ENCODE assay signal across 27 cellular contexts in the genomic region with DNA sequence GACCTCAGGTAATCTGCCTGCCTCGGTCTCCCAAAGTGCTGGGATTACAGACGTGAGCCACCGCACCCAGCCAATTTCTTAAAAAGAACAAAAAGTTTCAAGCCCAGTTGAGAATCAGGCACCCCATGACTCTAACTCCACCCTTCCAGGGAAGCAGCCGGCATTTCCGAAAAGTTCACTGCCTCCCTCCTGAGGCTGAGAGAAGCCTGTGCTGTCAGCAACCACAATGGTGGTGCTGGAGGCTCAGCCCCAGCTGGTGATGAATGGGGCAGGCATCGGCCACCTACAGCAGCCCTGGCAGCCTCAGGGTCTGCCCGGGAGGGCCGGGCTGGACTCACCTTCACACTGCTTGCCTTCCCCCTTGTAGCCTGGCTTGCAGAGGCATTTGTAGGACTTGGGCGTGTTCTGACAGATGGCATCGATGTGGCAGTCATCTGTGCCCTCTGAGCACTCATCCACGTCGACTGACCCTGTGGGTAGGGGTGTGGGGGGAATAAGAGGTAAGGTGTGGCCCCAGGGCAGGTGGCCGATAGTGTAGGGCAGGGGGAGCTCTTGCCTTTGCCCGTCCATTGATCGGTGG. TPM values are rescaled to one million over a fixed set of nuclear protein-coding genes. Genes with fewer than 3 reads are reported as not detected.
"Had no signal": no experiment of that assay in that cellular context is flagged by ENCODE, and none has a peak within 500 bp of the region (broad histone marks: within the 10 kb centered on the region; RNA-seq: fewer than 3 reads in every experiment).

No MANE protein-coding gene starts in this region.

- H3K27ac Mint-ChIP-seq: activated CD4-positive, alpha-beta T cell treated with anti-CD3 and anti-CD28 coated beads, Interleukin-2, amount 10 ng/mL, durations not matched to agents 7 days and 5 days; activated CD8-positive, alpha-beta T cell treated with anti-CD3 and anti-CD28 coated beads for 36 hours; activated naive CD4-positive, alpha-beta T cell treated with anti-CD3 and anti-CD28 coated beads, Interleukin-2, amount 50 U/mL, for 24 hours; activated naive CD8-positive, alpha-beta T cell treated with anti-CD3 and anti-CD28 coated beads, Interleukin-2, amount 50 U/mL, for 24 hours; activated T-helper 17 cell treated with anti-CD3 and anti-CD28 coated beads, Interleukin-2, amount 50 U/mL, for 72 hours; natural killer cell treated with Interleukin-12 subunit alpha and Interleukin-12 subunit beta and Interleukin-15 and Interleukin-18, amount 100 ng/mL, for 72 hours; stimulated activated effector memory CD8-positive, alpha-beta T cell treated with anti-CD3 and anti-CD28 coated beads, Interleukin-12 subunit alpha, Interleukin-12 subunit beta, amount 100 ng/mL, for 72 hours; stimulated activated naive CD8-positive, alpha-beta T cell treated with anti-CD3 and anti-CD28 coated beads, Interleukin-15, Interleukin-2, amounts not matched to agents 100 ng/mL and 50 ng/mL, for 24 hours had no signal

- H3K9me3 ChIP-seq: breast epithelium, esophagus squamous epithelium, mucosa of descending colon, neutrophil, sigmoid colon, thyroid gland, upper lobe of left lung had no signal

- H3K4me3 ChIP-seq: breast epithelium, esophagus squamous epithelium, mucosa of descending colon, sigmoid colon, thyroid gland, upper lobe of left lung had no signal

- ATAC-seq: activated CD8-positive, alpha-beta T cell treated with anti-CD3 and anti-CD28 coated beads for 36 hours; activated naive CD8-positive, alpha-beta T cell treated with anti-CD3 and anti-CD28 coated beads, Interleukin-2, amount 50 U/mL, for 24 hours; activated T-cell treated with anti-CD3 and anti-CD28 coated beads, Interleukin-2, amount 50 U/mL, for 4 hours; activated T-helper 17 cell treated with anti-CD3 and anti-CD28 coated beads, Interleukin-2, amount 50 U/mL, for 72 hours; left ventricle myocardium superior; mucosa of descending colon; natural killer cell treated with Interleukin-12 subunit alpha and Interleukin-12 subunit beta and Interleukin-15 and Interleukin-18, amount 100 ng/mL, for 72 hours; stimulated activated effector memory CD8-positive, alpha-beta T cell treated with anti-CD3 and anti-CD28 coated beads, Interleukin-12 subunit alpha, Interleukin-12 subunit beta, amount 100 ng/mL, for 72 hours had no signal

- H3K36me3 ChIP-seq: breast epithelium, esophagus squamous epithelium, neutrophil, sigmoid colon, thyroid gland, upper lobe of left lung had no signal

- H3K4me3 Mint-ChIP-seq: activated CD4-positive, alpha-beta T cell treated with anti-CD3 and anti-CD28 coated beads, Interleukin-2, amount 10 ng/mL, durations not matched to agents 7 days and 5 days; activated CD8-positive, alpha-beta T cell treated with anti-CD3 and anti-CD28 coated beads for 36 hours; activated naive CD4-positive, alpha-beta T cell treated with anti-CD3 and anti-CD28 coated beads, Interleukin-2, amount 50 U/mL, for 24 hours; activated naive CD8-positive, alpha-beta T cell treated with anti-CD3 and anti-CD28 coated beads, Interleukin-2, amount 50 U/mL, for 24 hours; activated T-cell treated with anti-CD3 and anti-CD28 coated beads, Interleukin-2, amount 50 U/mL, for 4 hours; activated T-helper 17 cell treated with anti-CD3 and anti-CD28 coated beads, Interleukin-2, amount 50 U/mL, for 72 hours; natural killer cell treated with Interleukin-12 subunit alpha and Interleukin-12 subunit beta and Interleukin-15 and Interleukin-18, amount 100 ng/mL, for 72 hours; stimulated activated effector memory CD8-positive, alpha-beta T cell treated with anti-CD3 and anti-CD28 coated beads, Interleukin-12 subunit alpha, Interleukin-12 subunit beta, amount 100 ng/mL, for 72 hours; stimulated activated naive CD8-positive, alpha-beta T cell treated with anti-CD3 and anti-CD28 coated beads, Interleukin-15, Interleukin-2, amounts not matched to agents 100 ng/mL and 50 ng/mL, for 24 hours had no signal

- FAIRE-seq: small intestine had no signal

- H3K4me1 Mint-ChIP-seq: activated naive CD8-positive, alpha-beta T cell treated with anti-CD3 and anti-CD28 coated beads, Interleukin-2, amount 50 U/mL, for 24 hours; activated T-helper 17 cell treated with anti-CD3 and anti-CD28 coated beads, Interleukin-2, amount 50 U/mL, for 72 hours had no signal

- H3K9me3 Mint-ChIP-seq: activated CD4-positive, alpha-beta T cell treated with anti-CD3 and anti-CD28 coated beads, Interleukin-2, amount 10 ng/mL, durations not matched to agents 7 days and 5 days; activated CD8-positive, alpha-beta T cell treated with anti-CD3 and anti-CD28 coated beads for 36 hours; activated naive CD4-positive, alpha-beta T cell treated with anti-CD3 and anti-CD28 coated beads, Interleukin-2, amount 50 U/mL, for 24 hours; activated naive CD8-positive, alpha-beta T cell treated with anti-CD3 and anti-CD28 coated beads, Interleukin-2, amount 50 U/mL, for 24 hours; activated T-cell treated with anti-CD3 and anti-CD28 coated beads, Interleukin-2, amount 50 U/mL, for 4 hours; activated T-helper 17 cell treated with anti-CD3 and anti-CD28 coated beads, Interleukin-2, amount 50 U/mL, for 72 hours; natural killer cell treated with Interleukin-12 subunit alpha and Interleukin-12 subunit beta and Interleukin-15 and Interleukin-18, amount 100 ng/mL, for 72 hours; stimulated activated effector memory CD8-positive, alpha-beta T cell treated with anti-CD3 and anti-CD28 coated beads, Interleukin-12 subunit alpha, Interleukin-12 subunit beta, amount 100 ng/mL, for 72 hours; stimulated activated naive CD8-positive, alpha-beta T cell treated with anti-CD3 and anti-CD28 coated beads, Interleukin-15, Interleukin-2, amounts not matched to agents 100 ng/mL and 50 ng/mL, for 24 hours had no signal

- DNase-seq: activated CD4-positive, alpha-beta T cell treated with anti-CD3 and anti-CD28 coated beads, Interleukin-2, amount 10 ng/mL, durations not matched to agents 7 days and 5 days; activated CD4-positive, CD25-positive, alpha-beta regulatory T cell treated with anti-CD3 and anti-CD28 coated beads, Interleukin-2, amount 50 U/mL, for 72 hours; activated CD8-positive, alpha-beta T cell treated with anti-CD3 and anti-CD28 coated beads for 36 hours; activated gamma-delta T cell treated with Interleukin-2 at 50 U/mL for 16 hours; activated naive CD8-positive, alpha-beta T cell treated with anti-CD3 and anti-CD28 coated beads, Interleukin-2, amount 50 U/mL, for 24 hours; activated T-cell treated with anti-CD3 and anti-CD28 coated beads, Interleukin-2, amount 50 U/mL, for 4 hours; central memory CD4-positive, alpha-beta T cell; esophagus squamous epithelium; foreskin melanocyte; islet precursor cell; left ventricle myocardium superior; mucosa of descending colon; sigmoid colon; small intestine; stimulated activated CD4-positive, alpha-beta T cell treated with anti-CD3 and anti-CD28 coated beads, Interleukin-4, amount 100 ng/mL, for 24 hours; substantia nigra; T-helper 2 cell; thyroid gland had no signal

- H3K36me3 Mint-ChIP-seq: activated naive CD4-positive, alpha-beta T cell treated with anti-CD3 and anti-CD28 coated beads, Interleukin-2, amount 50 U/mL, for 24 hours; natural killer cell treated with Interleukin-12 subunit alpha and Interleukin-12 subunit beta and Interleukin-15 and Interleukin-18, amount 100 ng/mL, for 72 hours; stimulated activated effector memory CD8-positive, alpha-beta T cell treated with anti-CD3 and anti-CD28 coated beads, Interleukin-12 subunit alpha, Interleukin-12 subunit beta, amount 100 ng/mL, for 72 hours had no signal

- H3K27ac ChIP-seq: breast epithelium, neutrophil, thyroid gland, upper lobe of left lung had no signal

RNA-seq across cellular contexts. Expression of a gene that starts 4.3 kb away (rescaled TPM):
- total RNA-seq: activated CD4-positive, alpha-beta T cell treated with anti-CD3 and anti-CD28 coated beads, Interleukin-2, amount 10 ng/mL, durations not matched to agents 7 days and 5 days; activated T-helper 17 cell treated with anti-CD3 and anti-CD28 coated beads, Interleukin-2, amount 50 U/mL, for 72 hours; myocyte had no signal
